ENCODE assay signal across 1 cellular context in genomic region chr2:211062213-211062612, GRCh38.
TF ChIP-seq lines count a peak whose summit lies in the region.

No MANE protein-coding gene starts in this region.

TF ChIP-seq in GM12878, 131 proteins besides CTCF, POLR2A, EP300 and RAD21:
- TF ChIP-seq E2F8 (IDR thresholded peaks at IDR 0.05; ENCODE audit: low read depth, partially characterized antibody) (no peak), ZNF24 (IDR thresholded peaks at IDR 0.05) (no peak), YBX1 (IDR thresholded peaks at IDR 0.05) (no peak), ZNF274 (IDR thresholded peaks at IDR 0.05; ENCODE audit: insufficient read depth, insufficient read length) (no peak), TCF7 (IDR thresholded peaks at IDR 0.05; ENCODE audit: borderline replicate concordance) (no peak), CEBPZ (IDR thresholded peaks at IDR 0.05; ENCODE audit: low read depth, low read length) (no peak), PAX8 (IDR thresholded peaks at IDR 0.05) (no peak), IKZF2 (IDR thresholded peaks at IDR 0.05) (no peak), RUNX3 (IDR thresholded peaks at IDR 0.05; ENCODE audit: low read length) (no peak), HDGF (IDR thresholded peaks at IDR 0.05) (no peak), POU2F2 (IDR thresholded peaks at IDR 0.05; ENCODE audit: borderline replicate concordance, low read depth, low read length) (no peak), ZBTB4 (CRISPR knock-in tag; IDR thresholded peaks at IDR 0.05) (no peak), ZZZ3 (IDR thresholded peaks at IDR 0.05; ENCODE audit: control insufficient read depth, insufficient read length, low read depth) (no peak), PBX3 (IDR thresholded peaks at IDR 0.05; ENCODE audit: insufficient replicate concordance, low read depth, low read length) (no peak), ZNF622 (IDR thresholded peaks at IDR 0.05) (no peak)
- TF ChIP-seq, protein P1, sequence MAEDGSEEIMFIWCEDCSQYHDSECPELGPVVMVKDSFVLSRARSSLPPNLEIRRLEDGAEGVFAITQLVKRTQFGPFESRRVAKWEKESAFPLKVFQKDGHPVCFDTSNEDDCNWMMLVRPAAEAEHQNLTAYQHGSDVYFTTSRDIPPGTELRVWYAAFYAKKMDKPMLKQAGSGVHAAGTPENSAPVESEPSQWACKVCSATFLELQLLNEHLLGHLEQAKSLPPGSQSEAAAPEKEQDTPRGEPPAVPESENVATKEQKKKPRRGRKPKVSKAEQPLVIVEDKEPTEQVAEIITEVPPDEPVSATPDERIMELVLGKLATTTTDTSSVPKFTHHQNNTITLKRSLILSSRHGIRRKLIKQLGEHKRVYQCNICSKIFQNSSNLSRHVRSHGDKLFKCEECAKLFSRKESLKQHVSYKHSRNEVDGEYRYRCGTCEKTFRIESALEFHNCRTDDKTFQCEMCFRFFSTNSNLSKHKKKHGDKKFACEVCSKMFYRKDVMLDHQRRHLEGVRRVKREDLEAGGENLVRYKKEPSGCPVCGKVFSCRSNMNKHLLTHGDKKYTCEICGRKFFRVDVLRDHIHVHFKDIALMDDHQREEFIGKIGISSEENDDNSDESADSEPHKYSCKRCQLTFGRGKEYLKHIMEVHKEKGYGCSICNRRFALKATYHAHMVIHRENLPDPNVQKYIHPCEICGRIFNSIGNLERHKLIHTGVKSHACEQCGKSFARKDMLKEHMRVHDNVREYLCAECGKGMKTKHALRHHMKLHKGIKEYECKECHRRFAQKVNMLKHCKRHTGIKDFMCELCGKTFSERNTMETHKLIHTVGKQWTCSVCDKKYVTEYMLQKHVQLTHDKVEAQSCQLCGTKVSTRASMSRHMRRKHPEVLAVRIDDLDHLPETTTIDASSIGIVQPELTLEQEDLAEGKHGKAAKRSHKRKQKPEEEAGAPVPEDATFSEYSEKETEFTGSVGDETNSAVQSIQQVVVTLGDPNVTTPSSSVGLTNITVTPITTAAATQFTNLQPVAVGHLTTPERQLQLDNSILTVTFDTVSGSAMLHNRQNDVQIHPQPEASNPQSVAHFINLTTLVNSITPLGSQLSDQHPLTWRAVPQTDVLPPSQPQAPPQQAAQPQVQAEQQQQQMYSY (CRISPR knock-in tag; IDR thresholded peaks at IDR 0.05): no peak
